ENCODE assay signal across 1 cellular context in the genomic region with DNA sequence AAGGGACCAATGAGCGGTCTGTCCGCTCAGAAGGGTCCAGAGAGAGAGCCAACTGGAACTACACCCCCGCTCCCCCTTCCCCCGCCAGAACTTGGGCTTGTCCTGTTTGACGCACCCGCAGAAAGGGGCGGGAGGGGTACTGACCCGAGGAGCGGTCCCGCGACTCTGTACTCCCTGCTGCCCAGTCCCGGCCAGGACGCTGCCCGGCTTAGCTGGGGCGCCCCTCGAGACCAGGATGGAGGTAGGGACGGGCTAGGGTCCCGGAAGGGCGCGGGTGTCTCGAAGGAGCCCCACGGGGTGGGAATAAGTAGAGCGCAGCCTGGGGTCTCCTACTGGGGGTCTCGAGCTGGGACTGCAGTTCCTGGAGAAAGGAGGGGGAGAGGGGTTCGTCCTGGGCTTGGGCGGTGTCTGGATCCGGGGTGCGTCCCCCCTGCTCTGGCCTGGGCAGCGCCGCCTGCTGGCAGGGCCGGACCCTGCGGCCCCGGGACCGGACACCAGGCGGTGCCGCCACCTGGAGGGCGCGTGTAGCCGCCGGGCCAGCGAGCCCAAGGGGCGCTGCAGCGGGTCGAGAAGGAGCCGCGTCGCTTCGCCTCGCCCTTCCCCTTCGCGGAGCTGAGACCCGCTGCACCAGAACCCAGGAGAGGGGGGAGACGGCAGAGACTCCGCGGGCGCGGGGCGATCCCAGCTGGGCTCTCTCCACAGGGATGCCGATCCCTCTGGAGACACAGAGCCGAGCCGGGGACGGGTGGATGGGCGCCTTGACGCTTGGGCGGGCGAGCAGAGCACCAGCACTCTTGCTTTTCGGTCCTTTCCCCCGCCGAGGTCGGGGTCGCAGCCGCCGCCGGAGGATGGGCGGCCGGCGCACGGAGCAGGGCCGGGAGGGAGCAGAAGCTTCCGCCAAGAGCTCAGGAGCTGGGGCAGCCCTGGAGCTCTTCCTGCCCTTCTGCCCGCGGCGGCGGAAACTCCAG.
TF ChIP-seq lines count a peak whose summit lies in the region.

No MANE protein-coding gene starts in this region.

TF ChIP-seq in HepG2, 621 proteins besides CTCF, POLR2A, EP300 and RAD21 (continued from another document and continues in another):
- TF ChIP-seq ZNF407 (CRISPR knock-in tag; IDR thresholded peaks at IDR 0.05; ENCODE audit: not compliant biosample characterization) (no peak), EED (CRISPR knock-in tag; IDR thresholded peaks at IDR 0.05) (no peak), ZFP82 (CRISPR knock-in tag; IDR thresholded peaks at IDR 0.05; ENCODE audit: borderline replicate concordance) (no peak), SOX5 (CRISPR knock-in tag; IDR thresholded peaks at IDR 0.05; ENCODE audit: borderline replicate concordance) (no peak), TOPORS (CRISPR knock-in tag; IDR thresholded peaks at IDR 0.05) (no peak), JUND (CRISPR knock-in tag; IDR thresholded peaks at IDR 0.05) (no peak), ZNF484 (CRISPR knock-in tag; IDR thresholded peaks at IDR 0.05; ENCODE audit: borderline replicate concordance, low read depth) (no peak), ZNF280D (CRISPR knock-in tag; IDR thresholded peaks at IDR 0.05) (no peak), HOXA7 (CRISPR knock-in tag; IDR thresholded peaks at IDR 0.05) (no peak), NBN (conservative IDR thresholded peaks at IDR 0.05) (no peak), ZNF580 (CRISPR knock-in tag; IDR thresholded peaks at IDR 0.05; ENCODE audit: borderline replicate concordance, low read depth) (no peak; the same call in 1 of the 2 replicates), MTA1 (CRISPR knock-in tag; IDR thresholded peaks at IDR 0.05; ENCODE audit: borderline replicate concordance) (peak; percentile 75; the same call in 1 of the 2 replicates), GZF1 (CRISPR knock-in tag; IDR thresholded peaks at IDR 0.05) (no peak), TMF1 (CRISPR knock-in tag; IDR thresholded peaks at IDR 0.05; ENCODE audit: low read depth) (0 out of 2 replicates have a peak, but pooled peaks have one; percentile 20), ZNF572 (CRISPR knock-in tag; IDR thresholded peaks at IDR 0.05) (no peak), ZNF282 (IDR thresholded peaks at IDR 0.05; ENCODE audit: partially characterized antibody) (no peak), GTF2F1 (IDR thresholded peaks at IDR 0.05; ENCODE audit: low read length) (no peak), FOXO1 (CRISPR knock-in tag; IDR thresholded peaks at IDR 0.05) (no peak), ELF3 (CRISPR knock-in tag; IDR thresholded peaks at IDR 0.05) (peak; percentile 46; the same call in 1 of the 2 replicates), BORCS8-MEF2B (CRISPR knock-in tag; IDR thresholded peaks at IDR 0.05) (no peak; the same call in 1 of the 2 replicates), ZNF451 (CRISPR knock-in tag; IDR thresholded peaks at IDR 0.05) (peak; percentile 60; the same call in 1 of the 2 replicates), ZNF577 (CRISPR knock-in tag; IDR thresholded peaks at IDR 0.05; ENCODE audit: borderline replicate concordance, low read depth) (no peak), ZNF251 (CRISPR knock-in tag; IDR thresholded peaks at IDR 0.05) (no peak), SMARCC2 (IDR thresholded peaks at IDR 0.05) (no peak), KLF9 (CRISPR knock-in tag; IDR thresholded peaks at IDR 0.05; ENCODE audit: low read depth) (no peak), ZBTB21 (CRISPR knock-in tag; IDR thresholded peaks at IDR 0.05) (no peak), ZNF331 (CRISPR knock-in tag; IDR thresholded peaks at IDR 0.05) (peak; percentile 59; the same call in 1 of the 2 replicates), WIZ (CRISPR knock-in tag; IDR thresholded peaks at IDR 0.05) (no peak), TOE1 (CRISPR knock-in tag; IDR thresholded peaks at IDR 0.05) (0 out of 2 replicates have a peak, but pooled peaks have one; percentile 70), RBFOX2 (IDR thresholded peaks at IDR 0.05; ENCODE audit: low read depth, low read length) (peak; percentile 37; the same call in 1 of the 2 replicates), ARID5B (CRISPR knock-in tag; IDR thresholded peaks at IDR 0.05) (no peak), SALL1 (CRISPR knock-in tag; IDR thresholded peaks at IDR 0.05) (peak; percentile 41; the same call in 1 of the 2 replicates), NCOR1 (IDR thresholded peaks at IDR 0.05; ENCODE audit: borderline replicate concordance, low read length) (no peak), HNRNPK (IDR thresholded peaks at IDR 0.05; ENCODE audit: low read depth, low read length, poor library complexity, severe bottlenecking) (peak; percentile 52), ZNF615 (CRISPR knock-in tag; IDR thresholded peaks at IDR 0.05; ENCODE audit: borderline replicate concordance) (no peak), ZNF3 (CRISPR knock-in tag; IDR thresholded peaks at IDR 0.05) (no peak), BHLHE40 (IDR thresholded peaks at IDR 0.05; ENCODE audit: low read length) (no peak)
- TF ChIP-seq, protein P1, sequence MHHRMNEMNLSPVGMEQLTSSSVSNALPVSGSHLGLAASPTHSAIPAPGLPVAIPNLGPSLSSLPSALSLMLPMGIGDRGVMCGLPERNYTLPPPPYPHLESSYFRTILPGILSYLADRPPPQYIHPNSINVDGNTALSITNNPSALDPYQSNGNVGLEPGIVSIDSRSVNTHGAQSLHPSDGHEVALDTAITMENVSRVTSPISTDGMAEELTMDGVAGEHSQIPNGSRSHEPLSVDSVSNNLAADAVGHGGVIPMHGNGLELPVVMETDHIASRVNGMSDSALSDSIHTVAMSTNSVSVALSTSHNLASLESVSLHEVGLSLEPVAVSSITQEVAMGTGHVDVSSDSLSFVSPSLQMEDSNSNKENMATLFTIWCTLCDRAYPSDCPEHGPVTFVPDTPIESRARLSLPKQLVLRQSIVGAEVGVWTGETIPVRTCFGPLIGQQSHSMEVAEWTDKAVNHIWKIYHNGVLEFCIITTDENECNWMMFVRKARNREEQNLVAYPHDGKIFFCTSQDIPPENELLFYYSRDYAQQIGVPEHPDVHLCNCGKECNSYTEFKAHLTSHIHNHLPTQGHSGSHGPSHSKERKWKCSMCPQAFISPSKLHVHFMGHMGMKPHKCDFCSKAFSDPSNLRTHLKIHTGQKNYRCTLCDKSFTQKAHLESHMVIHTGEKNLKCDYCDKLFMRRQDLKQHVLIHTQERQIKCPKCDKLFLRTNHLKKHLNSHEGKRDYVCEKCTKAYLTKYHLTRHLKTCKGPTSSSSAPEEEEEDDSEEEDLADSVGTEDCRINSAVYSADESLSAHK (CRISPR knock-in tag; IDR thresholded peaks at IDR 0.05; ENCODE audit: borderline replicate concordance), result no peak
- TF ChIP-seq, protein P2, sequence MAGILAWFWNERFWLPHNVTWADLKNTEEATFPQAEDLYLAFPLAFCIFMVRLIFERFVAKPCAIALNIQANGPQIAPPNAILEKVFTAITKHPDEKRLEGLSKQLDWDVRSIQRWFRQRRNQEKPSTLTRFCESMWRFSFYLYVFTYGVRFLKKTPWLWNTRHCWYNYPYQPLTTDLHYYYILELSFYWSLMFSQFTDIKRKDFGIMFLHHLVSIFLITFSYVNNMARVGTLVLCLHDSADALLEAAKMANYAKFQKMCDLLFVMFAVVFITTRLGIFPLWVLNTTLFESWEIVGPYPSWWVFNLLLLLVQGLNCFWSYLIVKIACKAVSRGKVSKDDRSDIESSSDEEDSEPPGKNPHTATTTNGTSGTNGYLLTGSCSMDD (CRISPR knock-in tag; IDR thresholded peaks at IDR 0.05), result 0 out of 2 replicates have a peak, but pooled peaks have one; percentile 44
